ENCODE assay signal across 15 cellular contexts in the genomic region with DNA sequence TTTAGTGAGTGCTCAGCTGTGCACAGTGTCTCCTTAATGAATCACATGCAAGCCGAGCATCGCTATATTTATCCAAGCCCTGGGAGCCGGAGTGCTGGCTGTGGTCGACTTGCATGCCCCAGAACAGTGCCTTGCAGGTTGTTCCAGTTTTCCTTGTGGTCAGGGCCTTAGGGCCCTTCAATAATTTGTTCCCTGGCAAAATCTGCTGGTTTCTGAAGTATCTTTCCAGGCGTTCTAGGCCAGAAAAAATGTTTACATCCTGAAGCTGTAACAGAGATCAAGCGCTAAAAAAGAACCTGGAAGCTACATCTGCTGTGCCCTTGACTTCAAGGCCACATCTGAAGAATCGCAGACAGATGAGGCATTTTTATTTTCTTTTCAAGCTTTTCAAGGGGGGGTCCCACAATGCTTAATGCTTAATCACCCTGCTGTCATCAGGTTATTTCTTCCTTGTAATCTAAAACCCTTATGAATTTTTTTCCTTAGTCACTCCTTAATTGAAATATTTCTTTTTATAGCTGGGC.
DNase-seq lines count a peak whose midpoint lies in the region; ATAC-seq, FAIRE-seq and TF ChIP-seq lines count a peak whose summit lies in the region.
"Had no signal": no experiment of that assay in that cellular context is flagged by ENCODE, and none has a peak within 500 bp of the region (broad histone marks: within the 10 kb centered on the region; RNA-seq: fewer than 3 reads in every experiment).

No MANE protein-coding gene starts in this region.

- TF ChIP-seq POLR2A in GM12891 (IDR thresholded peaks at IDR 0.05; ENCODE audit: low read depth, low read length), result no peak

- DNase-seq in DMS 273 (lab: John Stamatoyannopoulos, UW; ENCODE audit: unreplicated experiment) (peak; percentile 71), NCI-H524 treated with DMSO at 0.1 percent for 48 hours (lab: John Stamatoyannopoulos, UW) (peak; percentile 55), epithelial cell of esophagus (ENCODE audit: low read depth) (peak; percentile 83), occipital lobe (lab: John Stamatoyannopoulos, UW) (peak; percentile 54), NCI-H526 treated with DMSO at 0.1 percent for 48 hours (lab: John Stamatoyannopoulos, UW) (no peak), GM12891 (ENCODE audit: insufficient read length, low spot score) (no peak), NCI-H187 treated with DMSO at 0.1 percent for 48 hours (lab: John Stamatoyannopoulos, UW) (no peak)
- DNase-seq: activated CD4-positive, alpha-beta memory T cell treated with anti-CD3 and anti-CD28 coated beads, Interleukin-2, amount 10 ng/mL, durations not matched to agents 7 days and 5 days; activated naive CD4-positive, alpha-beta T cell; NCI-H1417 treated with DMSO at 0.1 percent for 48 hours; nephron progenitor cell; NK-92 treated with Interleukin-12 subunit alpha and Interleukin-12 subunit beta, amount 100 ng/mL, for 24 hours; T-helper 1 cell had no signal

- FAIRE-seq in GM12891 (lab: Jason Lieb, UNC), result no peak
- FAIRE-seq: GM18507 had no signal

- no peak overlapping the region for H3K4me3 ChIP-seq in epithelial cell of esophagus (ENCODE audit: low read length)

- no peak for ATAC-seq in HG02973 (IDR thresholded peaks at IDR 0.05; ENCODE audit: unreplicated experiment)

- TF ChIP-seq CTCF in epithelial cell of esophagus (IDR thresholded peaks at IDR 0.05; ENCODE audit: insufficient read depth, low read depth, low read length, missing control alignments), result no peak

TF ChIP-seq in GM12891, 5 proteins besides CTCF, POLR2A, EP300 and RAD21:
- TF ChIP-seq POLR2AphosphoS5 (IDR thresholded peaks at IDR 0.05; ENCODE audit: low read depth, low read length) (no peak), POU2F2 (IDR thresholded peaks at IDR 0.05; ENCODE audit: low read depth, low read length) (no peak), PAX5 (IDR thresholded peaks at IDR 0.05; ENCODE audit: insufficient read depth, low read length, severe bottlenecking) (no peak), TAF1 (IDR thresholded peaks at IDR 0.05; ENCODE audit: low read depth, low read length) (no peak), SPI1 (IDR thresholded peaks at IDR 0.05; ENCODE audit: low read depth, low read length) (no peak)
TF ChIP-seq in GM12891: peak in this region for 0.

Comparison
In these comparisons a context has a peak if more than half of its experiments do, and no peak if none do; other contexts are left out.
1. DNase-seq: peak in DMS 273 (single experiment), NCI-H524 treated with DMSO at 0.1 percent for 48 hours (single experiment), epithelial cell of esophagus (single experiment) and occipital lobe (single experiment); none in NCI-H526 treated with DMSO at 0.1 percent for 48 hours (single experiment), GM12891 (single experiment) and NCI-H187 treated with DMSO at 0.1 percent for 48 hours (single experiment).